ENCODE assay signal across 9 cellular contexts in the genomic region with DNA sequence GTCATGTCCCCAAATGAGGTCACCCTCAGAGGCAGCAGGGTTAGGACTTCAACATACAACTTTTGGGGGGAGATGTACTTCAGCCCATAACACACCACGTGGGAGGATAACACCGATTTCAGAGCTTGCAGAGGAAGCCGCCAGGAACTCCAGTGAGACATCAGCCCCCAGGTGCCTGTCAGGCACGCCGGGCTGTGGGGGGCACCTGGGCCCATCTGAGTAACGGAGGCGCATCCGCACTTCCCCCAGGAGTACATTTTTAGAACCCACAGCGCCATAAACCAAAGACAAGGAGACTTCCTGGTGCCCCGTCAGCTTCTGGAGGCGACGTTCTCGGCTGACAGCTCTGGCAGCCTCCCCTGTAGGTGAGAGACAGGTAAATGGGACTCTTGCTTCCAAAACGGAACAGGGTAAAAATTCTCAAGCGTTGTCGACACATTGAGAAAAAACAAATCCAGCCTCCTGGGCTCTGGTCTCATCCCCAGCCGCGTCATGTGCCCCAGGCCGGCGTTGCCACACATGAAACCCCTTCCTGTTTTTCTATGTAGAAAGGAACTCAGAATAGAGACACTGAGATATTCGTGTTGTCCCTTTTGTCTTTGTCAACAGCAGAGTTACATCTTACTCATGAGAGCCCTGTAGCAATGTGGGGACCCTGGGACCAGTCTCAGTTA.
DNase-seq lines count a peak whose midpoint lies in the region; ATAC-seq lines count a peak whose summit lies in the region.
"Had no signal": no experiment of that assay in that cellular context is flagged by ENCODE, and none has a peak within 500 bp of the region (broad histone marks: within the 10 kb centered on the region; RNA-seq: fewer than 3 reads in every experiment).

No MANE protein-coding gene starts in this region.

- ATAC-seq in right cardiac atrium (peak in 1 of 2 donors; percentile 8), HG03196 (IDR thresholded peaks at IDR 0.05; ENCODE audit: unreplicated experiment) (no peak), esophagus mucosa (no peak)

- H3K27ac ChIP-seq in right cardiac atrium (ENCODE audit: low read length), result no peak overlapping the region

- H3K9me3 ChIP-seq in right cardiac atrium (ENCODE audit: control insufficient read depth, low read length), result no peaks in the 10 kb centered on the region
- H3K9me3 ChIP-seq: thyroid gland had no signal

- no peaks in the 10 kb centered on the region for H3K4me1 ChIP-seq in right cardiac atrium (ENCODE audit: control insufficient read depth, insufficient read depth, low read length)
- H3K4me1 ChIP-seq: thyroid gland had no signal

- H3K4me3 ChIP-seq in right cardiac atrium (ENCODE audit: low read length), result no peak overlapping the region
- H3K4me3 ChIP-seq: thyroid gland had no signal

- peak; percentile 78 to 84 for DNase-seq in NOMO-1 (lab: John Stamatoyannopoulos, UW; ENCODE audit: unreplicated experiment in 2 of 2)
- DNase-seq in activated T-cell treated with anti-CD3 and anti-CD28 coated beads, Interleukin-2, amount 50 U/mL, for 1 hour, result peak; percentile 59
- peak in 2 of 3 donors; percentile 76 to 81 for DNase-seq in right cardiac atrium
- peak; percentile 23 for DNase-seq in stimulated activated CD8-positive, alpha-beta memory T cell treated with anti-CD3 and anti-CD28 coated beads, Interleukin-12 subunit alpha, Interleukin-12 subunit beta, amount 100 ng/mL, for 4 hours (ENCODE audit: low read depth)
- no peak for DNase-seq in NK-92 treated with Interleukin-12 subunit alpha and Interleukin-12 subunit beta, amount 100 ng/mL, for 24 hours (lab: John Stamatoyannopoulos, UW)
- no peak for DNase-seq in RKO (ENCODE audit: low spot score)

- 75% methylated on average over 21 of the region's 21 CpGs for WGBS in right cardiac atrium

- intact Hi-C loops in right cardiac atrium (cut with DNase I), result loop anchor here in 1 of 4 donors (10.0 kb wide), 1 partner anchor 92 kb away; a partner anchor contains a TSS

- H3K27me3 ChIP-seq in right cardiac atrium (ENCODE audit: control insufficient read depth, insufficient read depth), result no peaks in the 10 kb centered on the region
- H3K27me3 ChIP-seq: thyroid gland had no signal

Comparison
In these comparisons a context has a peak if more than half of its experiments do, and no peak if none do; other contexts are left out.
1. DNase-seq: peak in NOMO-1 (2 of 2), activated T-cell treated with anti-CD3 and anti-CD28 coated beads, Interleukin-2, amount 50 U/mL, for 1 hour (single experiment), right cardiac atrium (2 of 3) and stimulated activated CD8-positive, alpha-beta memory T cell treated with anti-CD3 and anti-CD28 coated beads, Interleukin-12 subunit alpha, Interleukin-12 subunit beta, amount 100 ng/mL, for 4 hours (single experiment); none in NK-92 treated with Interleukin-12 subunit alpha and Interleukin-12 subunit beta, amount 100 ng/mL, for 24 hours (single experiment) and RKO (single experiment).